In the genomic region with DNA sequence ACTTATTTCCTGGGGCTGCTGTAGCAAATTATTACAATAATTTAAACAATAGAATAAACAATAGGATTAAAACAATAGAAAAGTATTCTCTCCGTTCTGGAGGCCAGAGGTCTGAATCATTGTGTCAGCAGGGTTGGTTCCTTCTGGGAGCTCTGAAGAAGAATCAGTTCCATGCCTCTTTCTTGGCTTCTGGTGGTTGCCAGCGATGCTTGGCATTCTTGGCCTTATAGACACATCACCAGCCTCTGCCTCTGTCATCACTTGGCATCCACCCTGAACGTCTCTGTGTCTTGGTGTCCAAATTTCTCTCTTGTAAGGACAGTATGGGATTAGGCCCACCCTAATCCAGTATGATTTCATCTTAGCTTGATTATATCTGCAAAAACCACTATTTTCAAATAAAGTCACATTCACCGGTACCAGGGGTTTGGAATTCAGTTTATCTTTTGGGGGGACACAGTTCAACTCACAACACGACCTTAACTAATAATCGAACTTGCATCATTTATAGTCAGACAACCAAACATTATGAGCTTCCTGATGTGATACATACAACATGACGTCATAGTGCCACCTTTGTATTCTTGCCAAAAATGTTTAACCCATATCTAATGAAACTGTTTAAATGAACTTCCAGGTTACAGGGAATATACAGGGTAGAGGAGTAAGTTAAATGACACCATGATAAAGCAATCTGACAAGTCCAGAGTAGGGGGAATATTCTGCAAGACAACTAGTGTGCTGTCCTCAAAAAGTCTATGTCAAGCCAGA, we compare ENCODE assay signal across 1 cellular context.
TF ChIP-seq lines count a peak whose summit lies in the region.

No MANE protein-coding gene starts in this region.

TF ChIP-seq in HepG2, 621 proteins besides CTCF, POLR2A, EP300 and RAD21:
- TF ChIP-seq HNF4A (CRISPR knock-in tag; IDR thresholded peaks at IDR 0.05) (no peak), CREB1 (IDR thresholded peaks at IDR 0.05) (peak; percentile 98), CREB1 (CRISPR knock-in tag; IDR thresholded peaks at IDR 0.05) (no peak), ATF7 (IDR thresholded peaks at IDR 0.05) (peak; percentile 100), ATF7 (CRISPR knock-in tag; IDR thresholded peaks at IDR 0.05) (no peak)
